ENCODE assay signal across 8 cellular contexts in genomic region chr5:177516601-177517568, GRCh38. TPM values are rescaled to one million over a fixed set of nuclear protein-coding genes. Genes with fewer than 3 reads are reported as not detected.
A peak's percentile ranks its signal among the peaks of the same experiment; 100 is the strongest.
DNase-seq lines count a peak whose midpoint lies in the region; ATAC-seq and TF ChIP-seq lines count a peak whose summit lies in the region.

Gene DDX41 (minus strand): TSS chr5:177516961. CDS start chr5:177516945, 16 bp downstream.

- H3K4me2 ChIP-seq in OCI-LY7 (ENCODE audit: low read length) = peak within 1 kb of the TSS; percentile 95

- ATAC-seq in GM21447 (IDR thresholded peaks at IDR 0.05; ENCODE audit: unreplicated experiment) = peak; percentile 84

- CTCF ChIA-PET in OCI-LY7 (lab: Charles Lee; ENCODE audit: unreplicated experiment) = interaction anchor here (1.0 to 1.6 kb wide), 2 partner anchors 9 to 165 kb away, joined by 3 read pairs; no protein-coding TSS in a partner anchor

- H3K36me3 ChIP-seq in HUES64 (ENCODE audit: insufficient read depth, low read length) = peaks cover 70% of the 10 kb centered on the region
- H3K36me3 ChIP-seq in OCI-LY7 (ENCODE audit: insufficient read depth, low read length) = peaks cover 74% of the 10 kb centered on the region

- H4K20me1 ChIP-seq in OCI-LY7 (ENCODE audit: insufficient read depth, low read length) = no peaks in the 10 kb centered on the region

- H3K9me3 Mint-ChIP-seq in endothelial cell (ENCODE audit: unreplicated experiment) (no peaks in the 10 kb centered on the region), mesothelial cell of epicardium (no peaks in the 10 kb centered on the region)

- H3K27ac Mint-ChIP-seq in endothelial cell (ENCODE audit: unreplicated experiment) (peak within 1 kb of the TSS; percentile 94), mesothelial cell of epicardium (peak within 1 kb of the TSS; percentile 95)

- H3K36me3 Mint-ChIP-seq in endothelial cell (ENCODE audit: low read depth, unreplicated experiment) (peaks cover 48% of the 10 kb centered on the region), mesothelial cell of epicardium (peaks cover 17% of the 10 kb centered on the region)

- H3K27me3 Mint-ChIP-seq in endothelial cell (ENCODE audit: unreplicated experiment) (peaks cover 15% of the 10 kb centered on the region), mesothelial cell of epicardium (ENCODE audit: low read depth) (no peaks in the 10 kb centered on the region)

- H2AFZ ChIP-seq in OCI-LY7 (ENCODE audit: low read length) = peak within 1 kb of the TSS; percentile 54; the same call in 1 of the 2 replicates

- H3K4me1 ChIP-seq in HUES64 (ENCODE audit: insufficient read depth, low read length) = peaks cover 3% of the 10 kb centered on the region; the same call in 1 of the 2 replicates
- H3K4me1 ChIP-seq in OCI-LY7 (ENCODE audit: insufficient read depth, low read length, poor library complexity, severe bottlenecking) = peaks cover 43% of the 10 kb centered on the region

- H3K79me2 ChIP-seq in OCI-LY7 (ENCODE audit: insufficient read depth, low read depth, low read length) = peaks cover 38% of the 10 kb centered on the region

- TF ChIP-seq CTCF in OCI-LY7 (conservative IDR thresholded peaks at IDR 0.05; ENCODE audit: low read length) (peak; percentile 17; the same call in 1 of the 2 replicates), endothelial cell (IDR thresholded peaks at IDR 0.05; ENCODE audit: unreplicated experiment) (no peak), mesothelial cell of epicardium (IDR thresholded peaks at IDR 0.05; ENCODE audit: unreplicated experiment) (no peak)

- peaks cover 18% of the 10 kb centered on the region for H3K4me1 Mint-ChIP-seq in endothelial cell (ENCODE audit: unreplicated experiment)
- peaks cover 22% of the 10 kb centered on the region for H3K4me1 Mint-ChIP-seq in mesothelial cell of epicardium

- no peaks in the 10 kb centered on the region for H3K27me3 ChIP-seq in HUES64 (ENCODE audit: insufficient read depth, low read length)

- H3K9me3 ChIP-seq in HUES64 (ENCODE audit: insufficient read depth, low read depth, low read length) (no peaks in the 10 kb centered on the region), OCI-LY7 (ENCODE audit: low read length) (no peaks in the 10 kb centered on the region)

- DNase-seq in DMS 273 (lab: John Stamatoyannopoulos, UW; ENCODE audit: unreplicated experiment) (peak; percentile 99), OCI-LY7 (ENCODE audit: low spot score) (peak; percentile 96), activated T-cell treated with anti-CD3 and anti-CD28 coated beads for 1 hour (ENCODE audit: low read depth) (peak; percentile 91), endothelial cell (ENCODE audit: low spot score) (peak; percentile 91), mesothelial cell of epicardium (ENCODE audit: low spot score in 2 of 2, unreplicated experiment in 2 of 2) (peak; percentile 88 to 95)
- peak; percentile 93 to 94 for DNase-seq in stimulated activated CD8-positive, alpha-beta memory T cell treated with anti-CD3 and anti-CD28 coated beads, Interleukin-15, amount 100 ng/mL, for 48 hours (ENCODE audit: low read depth in 2 of 2)

- under 1% methylated on average over 96 of the region's 96 CpGs for WGBS in HUES64

- intact Hi-C loops in OCI-LY7 (cut with micrococcal nuclease; ENCODE audit: unreplicated experiment) = no loop called here

- peak within 1 kb of the TSS; percentile 100 for H3K4me3 Mint-ChIP-seq in endothelial cell (ENCODE audit: unreplicated experiment)
- peak within 1 kb of the TSS; percentile 87 for H3K4me3 Mint-ChIP-seq in mesothelial cell of epicardium

- H3K4me3 ChIP-seq in HUES64 (ENCODE audit: low read length) (peak within 1 kb of the TSS; percentile 85), OCI-LY7 (ENCODE audit: low read depth, low read length, poor library complexity, severe bottlenecking) (peak within 1 kb of the TSS; percentile 92)

- H3K27ac ChIP-seq in HUES64 (ENCODE audit: low read depth, low read length) = peak within 1 kb of the TSS; percentile 21
- H3K27ac ChIP-seq in OCI-LY7 (ENCODE audit: low read depth, low read length, poor library complexity, severe bottlenecking) = peak within 1 kb of the TSS; percentile 59

- no peaks in the 10 kb centered on the region for H3K9me2 ChIP-seq in OCI-LY7 (ENCODE audit: insufficient read depth, low read length)

- POLR2A ChIA-PET in OCI-LY7 (lab: Charles Lee) = interaction anchor here (0.7 to 1.2 kb wide), 6 partner anchors 8 to 38 kb away, joined by 3 to 6 read pairs (median 4); no protein-coding TSS in a partner anchor

- BruUV-seq in OCI-LY7 (replicated peaks; lab: Mats Ljungman, UMichigan) = TSS peak; percentile 85

- peak within 1 kb of the TSS; percentile 84 for H3K9ac ChIP-seq in HUES64 (ENCODE audit: low read depth, low read length)

RNA-seq across cellular contexts. Expression of gene DDX41, which starts in this region (rescaled TPM):
- 72.2 TPM for polyA plus RNA-seq in HUES64 (2013, experiment 1 of 2)
- polyA plus RNA-seq in HUES64 (2013, experiment 2 of 2) = 64.1 TPM
- 216 and 224 TPM in 2 replicates for total RNA-seq in OCI-LY7 (2014; rRNA removed; shearing (Covaris generic))
- total RNA-seq in OCI-LY7 (2022) (145 and 169 TPM in 2 replicates), endothelial cell (ENCODE audit: unreplicated experiment) (125 TPM), mesothelial cell of epicardium (91.2 to 101 TPM (median 95.4 TPM) in 3 replicates)

Comparison
In these comparisons a context has a peak if more than half of its experiments do, and no peak if none do; other contexts are left out.
1. Peak in every context shown above with its lines: DNase-seq, ATAC-seq, H3K4me3 ChIP-seq and H3K27ac ChIP-seq.